11 cellular contexts compared by ENCODE assay signal in the genomic region with DNA sequence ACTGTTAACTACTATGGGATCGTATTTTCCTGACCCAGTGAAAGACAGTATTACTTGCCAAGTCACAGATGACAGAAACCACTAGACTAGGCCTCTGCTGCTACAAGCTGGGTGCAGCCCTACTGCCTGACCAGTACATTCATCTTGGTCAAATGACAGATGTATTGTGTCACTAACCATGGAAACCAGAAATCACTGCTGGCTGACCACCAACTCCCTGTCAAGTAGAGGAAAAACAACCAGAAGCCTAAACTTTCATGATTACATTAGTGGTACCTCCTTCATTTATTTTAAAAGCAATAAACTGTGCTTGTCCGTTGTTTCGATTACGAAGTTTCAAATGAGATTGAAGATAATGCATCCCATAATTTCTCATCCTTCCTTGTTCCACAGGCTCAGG.
DNase-seq lines count a peak whose midpoint lies in the region; ATAC-seq, FAIRE-seq and TF ChIP-seq lines count a peak whose summit lies in the region.
"Had no signal": no experiment of that assay in that cellular context is flagged by ENCODE, and none has a peak within 500 bp of the region (broad histone marks: within the 10 kb centered on the region; RNA-seq: fewer than 3 reads in every experiment).

No MANE protein-coding gene starts in this region.

- H3K4me2 ChIP-seq in HepG2 (ENCODE audit: low read depth, low read length) (no peak overlapping the region), fibroblast of lung (ENCODE audit: extremely low read depth, insufficient read depth, low read length) (no peak overlapping the region)

- CTCF ChIA-PET in HepG2 (lab: Yijun Ruan, JAX; ENCODE audit: low intra/inter-chr PET ratio, low total read pairs) = no interaction called here

- no peaks in the 10 kb centered on the region for H3K27me3 Mint-ChIP-seq in stimulated activated memory B cell treated with anti-CD40 and anti-IgM and Interleukin-4, amounts not matched to agents 10 μg/mL and 1 μg/mL and 100 μg/mL, for 72 hours

- no peak overlapping the region for H3K4me3 Mint-ChIP-seq in stimulated activated memory B cell treated with anti-CD40 and anti-IgM and Interleukin-4, amounts not matched to agents 10 μg/mL and 1 μg/mL and 100 μg/mL, for 72 hours

- no peaks in the 10 kb centered on the region for H3K36me3 Mint-ChIP-seq in stimulated activated memory B cell treated with anti-CD40 and anti-IgM and Interleukin-4, amounts not matched to agents 10 μg/mL and 1 μg/mL and 100 μg/mL, for 72 hours

- in situ Hi-C loops in HepG2 (cut with HindIII; ENCODE audit: extremely low pct_ligation_motif_present, low pct_unique_long_range_greater_than_20kb) = loop anchor here (5.0 kb wide), 1 partner anchor 622 kb away; no protein-coding TSS in a partner anchor

- H3K27me3 ChIP-seq in liver (ENCODE audit: control insufficient read depth in 4 of 4, insufficient read depth in 4 of 4, low read length in 3 of 4) = no peaks in the 10 kb centered on the region
- no peaks in the 10 kb centered on the region for H3K27me3 ChIP-seq in HepG2 (ENCODE audit: control insufficient read depth in 1 of 2, insufficient read depth in 2 of 2, low read length in 2 of 2)
- H3K27me3 ChIP-seq in fibroblast of lung (ENCODE audit: control insufficient read depth, insufficient read depth, low read length) = no peaks in the 10 kb centered on the region

- POLR2A ChIA-PET in HepG2 (lab: Yijun Ruan, JAX) = no interaction called here

- no peaks in the 10 kb centered on the region for H3K4me1 Mint-ChIP-seq in stimulated activated memory B cell treated with anti-CD40 and anti-IgM and Interleukin-4, amounts not matched to agents 10 μg/mL and 1 μg/mL and 100 μg/mL, for 72 hours

- TF ChIP-seq RAD21 in liver (IDR thresholded peaks at IDR 0.05) (no peak), HepG2 (CRISPR knock-in tag; IDR thresholded peaks at IDR 0.05) (no peak)

- H2AFZ ChIP-seq in HepG2 (ENCODE audit: low read length) = no peak overlapping the region
- no peak overlapping the region for H2AFZ ChIP-seq in fibroblast of lung (ENCODE audit: low read length)

- no peak for ATAC-seq in HepG2
- ATAC-seq in HG02884 (IDR thresholded peaks at IDR 0.05; ENCODE audit: unreplicated experiment) = no peak
- no peak for ATAC-seq in stimulated activated memory B cell treated with anti-CD40 and anti-IgM and Interleukin-4, amounts not matched to agents 10 μg/mL and 1 μg/mL and 100 μg/mL, for 72 hours
- ATAC-seq: HCT116 had no signal

- no peaks in the 10 kb centered on the region for H4K20me1 ChIP-seq in HepG2 (ENCODE audit: insufficient read depth, low read length)
- no peaks in the 10 kb centered on the region for H4K20me1 ChIP-seq in fibroblast of lung (ENCODE audit: control insufficient read depth, extremely low read depth, insufficient read depth, low read length)

- 65% methylated on average over 4 of the region's 4 CpGs for WGBS in liver
- WGBS in HepG2 (ENCODE audit: low lambda C conversion rate) = 44% methylated on average over 4 of the region's 4 CpGs

- H3K9me3 Mint-ChIP-seq in stimulated activated memory B cell treated with anti-CD40 and anti-IgM and Interleukin-4, amounts not matched to agents 10 μg/mL and 1 μg/mL and 100 μg/mL, for 72 hours = no peaks in the 10 kb centered on the region

- no peak for TF ChIP-seq POLR2A in HepG2 (IDR thresholded peaks at IDR 0.05; ENCODE audit: insufficient read depth in 1 of 2, low read depth in 2 of 2, low read length in 2 of 2)

- no peak for FAIRE-seq in HepG2 (lab: Jason Lieb, UNC)
- FAIRE-seq in HTR-8/SVneo (lab: Jason Lieb, UNC) = no peak
- FAIRE-seq: kidney had no signal

- H3K4me1 ChIP-seq in liver (ENCODE audit: control insufficient read depth in 4 of 4, insufficient read depth in 4 of 4, low read length in 3 of 4) = no peaks in the 10 kb centered on the region
- no peaks in the 10 kb centered on the region for H3K4me1 ChIP-seq in HepG2 (ENCODE audit: insufficient read depth, low read length)
- no peaks in the 10 kb centered on the region for H3K4me1 ChIP-seq in fibroblast of lung (ENCODE audit: control insufficient read depth, extremely low read depth, insufficient read depth, low read length)

- H3K36me3 ChIP-seq in liver (ENCODE audit: control insufficient read depth in 4 of 4, insufficient read depth in 3 of 4, low read depth in 1 of 4, low read length in 3 of 4) (no peaks in the 10 kb centered on the region), HepG2 (replicated peaks in 1 of 2; ENCODE audit: control insufficient read depth in 1 of 2, insufficient read depth in 2 of 2, low read length in 2 of 2) (no peaks in the 10 kb centered on the region), fibroblast of lung (ENCODE audit: control insufficient read depth, insufficient read depth, low read length) (no peaks in the 10 kb centered on the region)

- H3K27ac ChIP-seq in liver (ENCODE audit: low read depth in 1 of 2, low read length in 2 of 2) (no peak overlapping the region), HepG2 (ENCODE audit: extremely low read length, insufficient read depth, low read length) (no peak overlapping the region), fibroblast of lung (ENCODE audit: insufficient read depth, low read length) (no peak overlapping the region)

- H3K9ac ChIP-seq in liver (ENCODE audit: low read depth in 1 of 2, low read length in 2 of 2) (no peak overlapping the region), HepG2 (ENCODE audit: insufficient read depth, low read depth, low read length) (no peak overlapping the region), fibroblast of lung (ENCODE audit: insufficient read depth, low read length) (no peak overlapping the region)

- DNase-seq in HepG2 (ENCODE audit: low spot score) (no peak), fibroblast of lung (ENCODE audit: low read depth in 2 of 2) (peak; percentile 94 to 96), midbrain (lab: John Stamatoyannopoulos, UW) (peak; percentile 42), HTR-8/SVneo (ENCODE audit: insufficient read length, low spot score) (no peak)
- DNase-seq in activated effector memory CD4-positive, alpha-beta T cell treated with Interleukin-2 at 50 U/mL for 16 hours = no peak
- DNase-seq: aorta, kidney had no signal

- intact Hi-C loops in HepG2 (cut with micrococcal nuclease; ENCODE audit: unreplicated experiment) = no loop called here

- no peaks in the 10 kb centered on the region for H3K79me2 ChIP-seq in HepG2 (ENCODE audit: insufficient read depth, low read length)
- H3K79me2 ChIP-seq in fibroblast of lung (ENCODE audit: control insufficient read depth, insufficient read depth, low read length) = no peaks in the 10 kb centered on the region

- TF ChIP-seq EP300 in HepG2 (IDR thresholded peaks at IDR 0.05; ENCODE audit: low read depth in 2 of 2, low read length in 2 of 2) (no peak), HepG2 (CRISPR knock-in tag; IDR thresholded peaks at IDR 0.05; ENCODE audit: borderline replicate concordance) (no peak)

- H3K4me3 ChIP-seq in liver (ENCODE audit: low read depth in 1 of 3, low read length in 3 of 3) (no peak overlapping the region), HepG2 (replicated peaks in 1 of 3; ENCODE audit: insufficient read depth in 1 of 3, low read depth in 2 of 3, low read length in 3 of 3) (no peak overlapping the region), fibroblast of lung (replicated peaks in 1 of 4; ENCODE audit: control extremely low read depth in 1 of 4, insufficient read depth in 1 of 4, low read depth in 3 of 4, low read length in 4 of 4) (no peak overlapping the region)

- BruUV-seq in HepG2 (replicated peaks; lab: Mats Ljungman, UMichigan) = no TSS peak

- H3K9me3 ChIP-seq in liver (ENCODE audit: control insufficient read depth in 4 of 4, low read length in 3 of 4) (no peaks in the 10 kb centered on the region), HepG2 (ENCODE audit: low read length) (no peaks in the 10 kb centered on the region), fibroblast of lung (ENCODE audit: control insufficient read depth, insufficient read depth, low read depth, low read length) (no peaks in the 10 kb centered on the region)

- TF ChIP-seq CTCF in liver (IDR thresholded peaks at IDR 0.05; ENCODE audit: low read depth, low read length, missing input control) (no peak), HepG2 (CRISPR knock-in tag; IDR thresholded peaks at IDR 0.05) (no peak), fibroblast of lung (conservative IDR thresholded peaks at IDR 0.05 in 1 of 2, IDR thresholded peaks at IDR 0.05 in 1 of 2; ENCODE audit: low read depth in 1 of 2, low read length in 2 of 2) (no peak)

- H3K27ac Mint-ChIP-seq in stimulated activated memory B cell treated with anti-CD40 and anti-IgM and Interleukin-4, amounts not matched to agents 10 μg/mL and 1 μg/mL and 100 μg/mL, for 72 hours = no peak overlapping the region

TF ChIP-seq in liver, 16 proteins besides CTCF, POLR2A, EP300 and RAD21:
- TF ChIP-seq NR2F2 (IDR thresholded peaks at IDR 0.05) = peak; percentile 33
- no peak for TF ChIP-seq FOXA2 (IDR thresholded peaks at IDR 0.05)
- TF ChIP-seq TAF1 (conservative IDR thresholded peaks at IDR 0.05) = no peak
- no peak for TF ChIP-seq ATF3 (IDR thresholded peaks at IDR 0.05)

TF ChIP-seq in HepG2, 621 proteins besides CTCF, POLR2A, EP300 and RAD21 (continues in another document):
- TF ChIP-seq ZC3H13 (CRISPR knock-in tag; IDR thresholded peaks at IDR 0.05) = no peak
- TF ChIP-seq, protein P1, sequence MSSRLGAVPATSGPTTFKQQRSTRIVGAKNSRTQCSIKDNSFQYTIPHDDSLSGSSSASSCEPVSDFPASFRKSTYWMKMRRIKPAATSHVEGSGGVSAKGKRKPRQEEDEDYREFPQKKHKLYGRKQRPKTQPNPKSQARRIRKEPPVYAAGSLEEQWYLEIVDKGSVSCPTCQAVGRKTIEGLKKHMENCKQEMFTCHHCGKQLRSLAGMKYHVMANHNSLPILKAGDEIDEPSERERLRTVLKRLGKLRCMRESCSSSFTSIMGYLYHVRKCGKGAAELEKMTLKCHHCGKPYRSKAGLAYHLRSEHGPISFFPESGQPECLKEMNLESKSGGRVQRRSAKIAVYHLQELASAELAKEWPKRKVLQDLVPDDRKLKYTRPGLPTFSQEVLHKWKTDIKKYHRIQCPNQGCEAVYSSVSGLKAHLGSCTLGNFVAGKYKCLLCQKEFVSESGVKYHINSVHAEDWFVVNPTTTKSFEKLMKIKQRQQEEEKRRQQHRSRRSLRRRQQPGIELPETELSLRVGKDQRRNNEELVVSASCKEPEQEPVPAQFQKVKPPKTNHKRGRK (CRISPR knock-in tag; IDR thresholded peaks at IDR 0.05) = no peak

Comparison
In these comparisons a context has a peak if more than half of its experiments do, and no peak if none do; other contexts are left out.
1. DNase-seq: peak in fibroblast of lung (2 of 2) and midbrain (single experiment); none in HepG2 (single experiment), activated effector memory CD4-positive, alpha-beta T cell treated with Interleukin-2 at 50 U/mL for 16 hours (single experiment) and HTR-8/SVneo (single experiment).